In genomic region chr11:112928136-112928535, GRCh38 we compare ENCODE assay signal across 18 cellular contexts.
"Had no signal": no experiment of that assay in that cellular context is flagged by ENCODE, and none has a peak within 500 bp of the region (broad histone marks: within the 10 kb centered on the region; RNA-seq: fewer than 3 reads in every experiment).

No MANE protein-coding gene starts in this region.

- DNase-seq: activated CD4-positive, alpha-beta memory T cell treated with anti-CD3 and anti-CD28 coated beads for 36 hours; activated CD4-positive, alpha-beta T cell treated with anti-CD3 and anti-CD28 coated beads for 48 hours; activated effector memory CD4-positive, alpha-beta T cell treated with Interleukin-2 at 50 U/mL for 16 hours; activated naive CD4-positive, alpha-beta T cell treated with anti-CD3 and anti-CD28 coated beads, Interleukin-2, amount 10 ng/mL, durations not matched to agents 7 days and 5 days; activated T-cell treated with anti-CD3 and anti-CD28 coated beads, Interleukin-2, amount 50 U/mL, for 72 hours; amygdala; body of pancreas; dermis blood vessel endothelial cell; effector CD8-positive, alpha-beta T cell; foreskin keratinocyte; ovary; psoas muscle; right lobe of liver; stimulated activated CD4-positive, alpha-beta T cell treated with anti-CD3 and anti-CD28 coated beads, Interleukin-1b, Interleukin-23, amount 100 ng/mL, for 48 hours; substantia nigra; T-helper 2 cell; tibial artery had no signal

- ATAC-seq: activated T-cell treated with anti-CD3 and anti-CD28 coated beads, Interleukin-2, amount 50 U/mL, for 72 hours; body of pancreas; foreskin keratinocyte; natural killer cell treated with Interleukin-12 subunit alpha and Interleukin-12 subunit beta and Interleukin-15 and Interleukin-18, amount 100 ng/mL, for 72 hours; psoas muscle; right lobe of liver had no signal
